In genomic region chr19:13718733-13719132, GRCh38 we compare ENCODE assay signal across 8 cellular contexts. TPM values are rescaled to one million over a fixed set of nuclear protein-coding genes. Genes with fewer than 3 reads are reported as not detected.
A peak's percentile ranks its signal among the peaks of the same experiment; 100 is the strongest.
DNase-seq lines count a peak whose midpoint lies in the region; ATAC-seq, FAIRE-seq and TF ChIP-seq lines count a peak whose summit lies in the region.

No MANE protein-coding gene starts in this region.

- FAIRE-seq in GM12878 (lab: Jason Lieb, UNC): no peak
- peak; percentile 61 for FAIRE-seq in keratinocyte (lab: Jason Lieb, UNC)

- no peaks in the 10 kb centered on the region for H3K9me1 ChIP-seq in keratinocyte (ENCODE audit: control insufficient read depth, extremely low read depth, insufficient read depth, low read length)

- H3K4me1 ChIP-seq in GM12878 (ENCODE audit: control insufficient read depth, insufficient read depth, low read length): no peaks in the 10 kb centered on the region
- no peaks in the 10 kb centered on the region for H3K4me1 ChIP-seq in keratinocyte (ENCODE audit: control insufficient read depth, extremely low read depth, insufficient read depth, low read length)

- no TSS peak for BruUV-seq in GM12878 (replicated peaks; lab: Mats Ljungman, UMichigan)

- SMC1A ChIA-PET in GM12878 (lab: Charles Lee; ENCODE audit: uncharacterized antibody, unreplicated experiment): interaction anchor here (0.6 kb wide), 1 partner anchor 66 kb away, joined by 3 read pairs; no protein-coding TSS in a partner anchor

- H4K20me1 ChIP-seq in GM12878 (ENCODE audit: control insufficient read depth, insufficient read depth): no peaks in the 10 kb centered on the region
- no peaks in the 10 kb centered on the region for H4K20me1 ChIP-seq in keratinocyte (ENCODE audit: control insufficient read depth, extremely low read depth, insufficient read depth, low read length)

- no peak for TF ChIP-seq POLR2A in GM12878 (IDR thresholded peaks at IDR 0.05; ENCODE audit: low read depth, low read length)

- H3K4me3 ChIP-seq in GM12865 (ENCODE audit: low read depth, low read length) (no peak overlapping the region), GM12878 (no peak overlapping the region), keratinocyte (ENCODE audit: control insufficient read depth in 2 of 3, extremely low read depth in 1 of 3, insufficient read depth in 2 of 3, low read depth in 1 of 3, low read length in 3 of 3) (no peak overlapping the region)

- WGBS in GM12878 (ENCODE audit: insufficient coverage, insufficient replicate concordance, low lambda C conversion rate, missing lambda C conversion rate): 34% methylated on average over 9 of the region's 9 CpGs

- H3K79me2 ChIP-seq in GM12878 (ENCODE audit: control insufficient read depth, insufficient read depth, low read length): no peaks in the 10 kb centered on the region
- no peaks in the 10 kb centered on the region for H3K79me2 ChIP-seq in keratinocyte (ENCODE audit: control insufficient read depth, insufficient read depth, low read length)

- H3K9me3 ChIP-seq in GM12878 (replicated peaks; ENCODE audit: control insufficient read depth, insufficient read depth, low read length): no peaks in the 10 kb centered on the region; the same call in 1 of the 3 replicates
- H3K9me3 ChIP-seq in keratinocyte (ENCODE audit: control insufficient read depth, low read depth, low read length): no peaks in the 10 kb centered on the region

- H3K27me3 Mint-ChIP-seq in activated naive CD4-positive, alpha-beta T cell treated with anti-CD3 and anti-CD28 coated beads, Interleukin-2, amount 10 ng/mL, durations not matched to agents 7 days and 5 days: peaks cover 25% of the 10 kb centered on the region

- H3K4me2 ChIP-seq in GM12878 (ENCODE audit: control insufficient read depth, insufficient read depth): no peak overlapping the region
- H3K4me2 ChIP-seq in keratinocyte (ENCODE audit: control insufficient read depth, extremely low read depth, insufficient read depth, low read depth, low read length): no peak overlapping the region

- H3K36me3 Mint-ChIP-seq in activated naive CD4-positive, alpha-beta T cell treated with anti-CD3 and anti-CD28 coated beads, Interleukin-2, amount 10 ng/mL, durations not matched to agents 7 days and 5 days: no peaks in the 10 kb centered on the region

- H3K27me3 ChIP-seq in GM12878 (replicated peaks in 1 of 2; ENCODE audit: control insufficient read depth in 2 of 2, insufficient read depth in 2 of 2, low read length in 1 of 2) (no peaks in the 10 kb centered on the region), keratinocyte (ENCODE audit: control insufficient read depth, extremely low read depth, insufficient read depth, low read length) (no peaks in the 10 kb centered on the region)

- H3K9me3 Mint-ChIP-seq in activated naive CD4-positive, alpha-beta T cell treated with anti-CD3 and anti-CD28 coated beads, Interleukin-2, amount 10 ng/mL, durations not matched to agents 7 days and 5 days: peaks cover 6% of the 10 kb centered on the region

- in situ Hi-C loops in GM12878 (cut with MboI): no loop called here

- ATAC-seq in GM12878 (no peak), GM21423 (IDR thresholded peaks at IDR 0.05; ENCODE audit: unreplicated experiment) (no peak)

- H3K36me3 ChIP-seq in GM12878 (ENCODE audit: control insufficient read depth in 2 of 2, insufficient read depth in 2 of 2, low read length in 1 of 2) (no peaks in the 10 kb centered on the region), keratinocyte (ENCODE audit: control insufficient read depth in 2 of 2, extremely low read depth in 1 of 2, insufficient read depth in 2 of 2, low read length in 2 of 2) (no peaks in the 10 kb centered on the region)

- TF ChIP-seq RAD21 in GM12878 (IDR thresholded peaks at IDR 0.05; ENCODE audit: insufficient read depth, low read depth, low read length): peak; percentile 23; the same call in 1 of the 2 replicates

- DNase-seq in GM12865 (ENCODE audit: low read depth) (peak; percentile 17), NCI-H345 (lab: John Stamatoyannopoulos, UW) (peak; percentile 88), GM12878 (ENCODE audit: low read depth, low spot score) (no peak), keratinocyte (ENCODE audit: low read depth, low spot score) (no peak), HEK293T (ENCODE audit: extremely low spot score) (no peak)
- DNase-seq in activated naive CD4-positive, alpha-beta T cell treated with anti-CD3 and anti-CD28 coated beads, Interleukin-2, amount 10 ng/mL, durations not matched to agents 7 days and 5 days: no peak
- no peak for DNase-seq in activated T-cell treated with anti-CD3 and anti-CD28 coated beads, Interleukin-2, amount 50 U/mL, for 48 hours

- H2AFZ ChIP-seq in GM12878 (ENCODE audit: control insufficient read depth, low read depth, low read length) (no peak overlapping the region), keratinocyte (ENCODE audit: control insufficient read depth, low read length) (no peak overlapping the region)

- H3K27ac Mint-ChIP-seq in activated naive CD4-positive, alpha-beta T cell treated with anti-CD3 and anti-CD28 coated beads, Interleukin-2, amount 10 ng/mL, durations not matched to agents 7 days and 5 days: no peak overlapping the region

- no peak overlapping the region for H3K27ac ChIP-seq in GM12878 (ENCODE audit: control insufficient read depth, insufficient read depth)
- no peak overlapping the region for H3K27ac ChIP-seq in keratinocyte (ENCODE audit: control insufficient read depth, insufficient read depth, low read length)

- TF ChIP-seq CTCF in GM12865 (IDR thresholded peaks at IDR 0.05; ENCODE audit: insufficient read depth, low read depth, low read length, missing control alignments): no peak
- no peak for TF ChIP-seq CTCF in GM12878 (IDR thresholded peaks at IDR 0.05 in 2 of 3, conservative IDR thresholded peaks at IDR 0.05 in 1 of 3; ENCODE audit: control insufficient read depth in 2 of 3, extremely low read depth in 1 of 3, insufficient read depth in 1 of 3, low read depth in 3 of 3, low read length in 3 of 3)
- TF ChIP-seq CTCF in keratinocyte (optimal IDR thresholded peaks at IDR 0.05 in 1 of 3, IDR thresholded peaks at IDR 0.05 in 1 of 3, conservative IDR thresholded peaks at IDR 0.05 in 1 of 3; ENCODE audit: extremely low read depth in 1 of 3, insufficient read depth in 2 of 3, low read length in 3 of 3): peak; percentile 53 to 78 (median 59)

- H3K9ac ChIP-seq in GM12878 (ENCODE audit: control insufficient read depth, insufficient read depth, low read length) (no peak overlapping the region), keratinocyte (ENCODE audit: control insufficient read depth, extremely low read depth, insufficient read depth, low read length) (no peak overlapping the region)

- TF ChIP-seq EP300 in GM12878 (IDR thresholded peaks at IDR 0.05; ENCODE audit: borderline replicate concordance in 1 of 2, control insufficient read depth in 1 of 2, low read depth in 2 of 2, low read length in 2 of 2): no peak

- RAD21 ChIA-PET in GM12878 (lab: Charles Lee; ENCODE audit: unreplicated experiment): no interaction called here

- H3K4me1 Mint-ChIP-seq in activated naive CD4-positive, alpha-beta T cell treated with anti-CD3 and anti-CD28 coated beads, Interleukin-2, amount 10 ng/mL, durations not matched to agents 7 days and 5 days: no peaks in the 10 kb centered on the region

- dilution Hi-C loops in keratinocyte (cut with MboI; ENCODE audit: extremely low pct_ligation_motif_present, low sequenced_read_pairs): loop anchor here (10.0 kb wide), 1 partner anchor 364 kb away; no protein-coding TSS in a partner anchor

- CTCF ChIA-PET in GM12878 (lab: Yijun Ruan, JAX) (no interaction called here), HEK293T (lab: Yijun Ruan, JAX) (no interaction called here)
- CTCF ChIA-PET in activated naive CD4-positive, alpha-beta T cell treated with anti-CD3 and anti-CD28 coated beads, Interleukin-2, amount 10 ng/mL, durations not matched to agents 7 days and 5 days (lab: Charles Lee): no interaction called here

- intact Hi-C loops in GM12878 (cut with micrococcal nuclease; ENCODE audit: unreplicated experiment): no loop called here

- POLR2A ChIA-PET in GM12878 (lab: Charles Lee): no interaction called here
- POLR2A ChIA-PET in HEK293T (lab: Yijun Ruan, JAX): no interaction called here

- no peak overlapping the region for H3K4me3 Mint-ChIP-seq in activated naive CD4-positive, alpha-beta T cell treated with anti-CD3 and anti-CD28 coated beads, Interleukin-2, amount 10 ng/mL, durations not matched to agents 7 days and 5 days

RNA-seq across cellular contexts. Expression of gene MRI1, which starts 45.6 kb away (rescaled TPM):
- total RNA-seq in GM12878 (2013; cell fraction: nucleolus; rRNA removed): 86.3 and 111 TPM in 2 replicates
- total RNA-seq in GM12878 (2014; rRNA removed) (49.5 and 50.3 TPM in 2 replicates), GM12878 (2014; rRNA removed; fragmentation: Illumina TruSeq; extraction: Trizol) (17.0 and 17.2 TPM in 2 replicates), GM12878 (2021) (36.3 and 40.0 TPM in 2 replicates)
- 6.0 TPM for polyA plus RNA-seq in GM12878 (2011; ENCODE audit: low read depth)
- polyA plus RNA-seq in GM12878 (2011; rRNA removed) (16.6 and 28.2 TPM in 2 replicates), GM12878 (2014; fragmentation: Illumina TruSeq; extraction: Trizol) (14.3 and 18.5 TPM in 2 replicates), GM12878 (2014; fragmentation: Nextera tagmentation; extraction: Ambion mirVana) (1 to 10 TPM; 5.4 to 7.9 TPM), GM12878 (2014; rRNA removed) (46.4 and 51.1 TPM in 2 replicates), GM12878 (2016; fragmentation: Nextera tagmentation; extraction: Ambion mirVana) (10 to 100 TPM; 28.4 to 30.1 TPM), keratinocyte (19.2 to 32.5 TPM (median 22.8 TPM) in 3 replicates)
- 34.3 and 54.3 TPM in 2 replicates for polyA plus RNA-seq in GM12878 (2011; cell fraction: cytosol; rRNA removed)
- 259 and 261 TPM in 2 replicates for polyA plus RNA-seq in GM12878 (2011; cell fraction: nucleus; rRNA removed)
- 21.6 and 24.4 TPM in 2 replicates for polyA plus RNA-seq in GM12878 (2012)
- 10.5 and 22.7 TPM in 2 replicates for polyA minus RNA-seq in GM12878 (2011; rRNA and poly(A)+ RNA removed)
- 13.1 and 16.3 TPM in 2 replicates for polyA minus RNA-seq in GM12878 (2011; cell fraction: cytosol; rRNA and poly(A)+ RNA removed)
- 20.1 and 25.7 TPM in 2 replicates for polyA minus RNA-seq in GM12878 (2011; cell fraction: nucleus; rRNA and poly(A)+ RNA removed)
- polyA plus RNA-seq in keratinocyte (2011; ENCODE audit: low read depth): 5.5 TPM
- 11.0 and 17.3 TPM in 2 replicates for polyA plus RNA-seq in keratinocyte (2011; cell fraction: cytosol; rRNA removed)
- polyA plus RNA-seq in keratinocyte (2011; cell fraction: nucleus; rRNA removed): 58.8 and 76.3 TPM in 2 replicates
- 16.2 and 17.1 TPM in 2 replicates for polyA plus RNA-seq in keratinocyte (2012; ENCODE audit: low replicate concordance)
- polyA minus RNA-seq in keratinocyte: 17.9 to 25.2 TPM (median 20.5 TPM) in 3 replicates
- polyA minus RNA-seq in keratinocyte (2011; cell fraction: cytosol; rRNA and poly(A)+ RNA removed): 37.8 TPM
- polyA minus RNA-seq in keratinocyte (2011; cell fraction: nucleus; rRNA and poly(A)+ RNA removed): 19.1 and 22.9 TPM in 2 replicates

RNA-seq across cellular contexts. Expression of gene C19orf53, which starts 55.5 kb away (rescaled TPM):
- total RNA-seq in GM12878 (2013; cell fraction: nucleolus; rRNA removed): 15.6 and 16.0 TPM in 2 replicates
- total RNA-seq in GM12878 (2014; rRNA removed) (183 and 198 TPM in 2 replicates), GM12878 (2014; rRNA removed; fragmentation: Illumina TruSeq; extraction: Trizol) (120 and 138 TPM in 2 replicates), GM12878 (2021) (109 and 115 TPM in 2 replicates)
- 219 TPM for polyA plus RNA-seq in GM12878 (2011; ENCODE audit: low read depth)
- polyA plus RNA-seq in GM12878 (2011; rRNA removed) (99.9 and 186 TPM in 2 replicates), GM12878 (2014; fragmentation: Illumina TruSeq; extraction: Trizol) (38.4 and 171 TPM in 2 replicates), GM12878 (2014; fragmentation: Nextera tagmentation; extraction: Ambion mirVana) (100 to 1,000 TPM; 392 to 449 TPM), GM12878 (2014; rRNA removed) (250 and 253 TPM in 2 replicates), GM12878 (2016; fragmentation: Nextera tagmentation; extraction: Ambion mirVana) (100 to 1,000 TPM; 266 to 268 TPM), keratinocyte (118 to 211 TPM (median 143 TPM) in 3 replicates)
- polyA plus RNA-seq in GM12878 (2011; cell fraction: cytosol; rRNA removed): 225 and 239 TPM in 2 replicates
- polyA plus RNA-seq in GM12878 (2011; cell fraction: nucleus; rRNA removed): 81.5 and 116 TPM in 2 replicates
- 194 and 199 TPM in 2 replicates for polyA plus RNA-seq in GM12878 (2012)
- polyA minus RNA-seq in GM12878 (2011; rRNA and poly(A)+ RNA removed): 35.0 and 80.3 TPM in 2 replicates
- 41.4 and 51.9 TPM in 2 replicates for polyA minus RNA-seq in GM12878 (2011; cell fraction: cytosol; rRNA and poly(A)+ RNA removed)
- polyA minus RNA-seq in GM12878 (2011; cell fraction: nucleus; rRNA and poly(A)+ RNA removed): 9.3 and 19.9 TPM in 2 replicates
- polyA plus RNA-seq in keratinocyte (2011; ENCODE audit: low read depth): 76.7 TPM
- polyA plus RNA-seq in keratinocyte (2011; cell fraction: cytosol; rRNA removed): 128 and 190 TPM in 2 replicates
- polyA plus RNA-seq in keratinocyte (2011; cell fraction: nucleus; rRNA removed): 44.4 and 51.0 TPM in 2 replicates
- 165 and 197 TPM in 2 replicates for polyA plus RNA-seq in keratinocyte (2012; ENCODE audit: low replicate concordance)
- 40.4 to 93.4 TPM (median 80.7 TPM) in 3 replicates for polyA minus RNA-seq in keratinocyte
- polyA minus RNA-seq in keratinocyte (2011; cell fraction: cytosol; rRNA and poly(A)+ RNA removed): 119 TPM
- polyA minus RNA-seq in keratinocyte (2011; cell fraction: nucleus; rRNA and poly(A)+ RNA removed): 9.8 and 13.0 TPM in 2 replicates

Comparison
In these comparisons a context has a peak if more than half of its experiments do, and no peak if none do; other contexts are left out.
1. DNase-seq: peak in GM12865 (single experiment) and NCI-H345 (single experiment); none in GM12878 (single experiment), keratinocyte (single experiment), activated naive CD4-positive, alpha-beta T cell treated with anti-CD3 and anti-CD28 coated beads, Interleukin-2, amount 10 ng/mL, durations not matched to agents 7 days and 5 days (single experiment), HEK293T (single experiment) and activated T-cell treated with anti-CD3 and anti-CD28 coated beads, Interleukin-2, amount 50 U/mL, for 48 hours (0 of 2).
2. CTCF ChIP-seq: peak in keratinocyte (3 of 3); none in GM12865 (single experiment) and GM12878 (0 of 3).